Comparison of ENCODE assay signal across 9 cellular contexts in genomic region chr11:35165416-35166368, GRCh38. TPM values are rescaled to one million over a fixed set of nuclear protein-coding genes. Genes with fewer than 3 reads are reported as not detected.
A peak's percentile ranks its signal among the peaks of the same experiment; 100 is the strongest.
DNase-seq lines count a peak whose midpoint lies in the region; ATAC-seq and TF ChIP-seq lines count a peak whose summit lies in the region.
"Had no signal": no experiment of that assay in that cellular context is flagged by ENCODE, and none has a peak within 500 bp of the region (broad histone marks: within the 10 kb centered on the region; RNA-seq: fewer than 3 reads in every experiment).

No MANE protein-coding gene starts in this region.

- no peaks in the 10 kb centered on the region for H3K9me3 ChIP-seq in colonic mucosa
- H3K9me3 ChIP-seq in psoas muscle = no peaks in the 10 kb centered on the region

- H3K27ac ChIP-seq in colonic mucosa (peak overlapping the region; percentile 65), psoas muscle (peak overlapping the region; percentile 50)

- H3K4me1 ChIP-seq in colonic mucosa (peaks cover 7% of the 10 kb centered on the region), psoas muscle (peaks cover 15% of the 10 kb centered on the region)

- H3K9ac ChIP-seq in colonic mucosa (ENCODE audit: low read depth in 2 of 2, low read length in 2 of 2) = peak overlapping the region in 1 of 2 donors; percentile 13
- H3K9ac ChIP-seq: parathyroid adenoma had no signal

- intact Hi-C loops in colonic mucosa (cut with DNase I) (no loop called here), psoas muscle (cut with DNase I) (no loop called here)

- peak; percentile 91 for DNase-seq in AG10803 (ENCODE audit: low read depth)
- DNase-seq in activated CD4-positive, CD25-positive, alpha-beta regulatory T cell treated with anti-CD3 and anti-CD28 coated beads, Interleukin-2, amount 50 U/mL, for 16 hours (ENCODE audit: low read depth, low spot score) = peak; percentile 85
- peak; percentile 56 for DNase-seq in colonic mucosa
- no peak for DNase-seq in psoas muscle
- DNase-seq in NCI-H510A treated with DMSO at 0.1 percent for 48 hours (lab: John Stamatoyannopoulos, UW) = no peak
- no peak for DNase-seq in epidermal melanocyte (ENCODE audit: insufficient read length, low spot score)

- no peaks in the 10 kb centered on the region for H3K36me3 ChIP-seq in colonic mucosa
- no peaks in the 10 kb centered on the region for H3K36me3 ChIP-seq in psoas muscle (ENCODE audit: insufficient read depth in 1 of 2, low read depth in 1 of 2)

- WGBS in psoas muscle, 3 donors = 67 to 72% (median 67%) methylated on average over 8 of the region's 8 CpGs

- TF ChIP-seq CTCF in AG10803 (conservative IDR thresholded peaks at IDR 0.05; ENCODE audit: low read length) = no peak
- TF ChIP-seq CTCF in colonic mucosa (IDR thresholded peaks at IDR 0.05) = no peak
- no peak for TF ChIP-seq CTCF in psoas muscle (IDR thresholded peaks at IDR 0.05)

- peak; percentile 80 for ATAC-seq in GM19397 (IDR thresholded peaks at IDR 0.05; ENCODE audit: unreplicated experiment)
- ATAC-seq in HG03521 (IDR thresholded peaks at IDR 0.05; ENCODE audit: unreplicated experiment) = peak; percentile 83
- ATAC-seq in psoas muscle = peak in 2 of 4 donors; percentile 38 to 44

- H3K4me3 ChIP-seq in AG10803 (ENCODE audit: low read length) (no peak overlapping the region), colonic mucosa (no peak overlapping the region), psoas muscle (no peak overlapping the region)

- H3K27me3 ChIP-seq in colonic mucosa = no peaks in the 10 kb centered on the region
- no peaks in the 10 kb centered on the region for H3K27me3 ChIP-seq in psoas muscle (ENCODE audit: insufficient read depth in 3 of 3, low read length in 2 of 3)

RNA-seq across cellular contexts. Expression of gene CD44, which starts 26.7 kb away (rescaled TPM):
- total RNA-seq in colonic mucosa (100 to 1,000 TPM; 152 to 171 TPM), psoas muscle (10 to 100 TPM; 23.2 to 35.4 (median 25.5) TPM)
- 1 to 10 TPM; 3.4 to 9.9 (median 9.8) TPM for polyA plus RNA-seq in psoas muscle

Comparison
In these comparisons a context has a peak if more than half of its experiments do, and no peak if none do; other contexts are left out.
1. DNase-seq: peak in AG10803 (single experiment), activated CD4-positive, CD25-positive, alpha-beta regulatory T cell treated with anti-CD3 and anti-CD28 coated beads, Interleukin-2, amount 50 U/mL, for 16 hours (single experiment) and colonic mucosa (single experiment); none in psoas muscle (0 of 2), NCI-H510A treated with DMSO at 0.1 percent for 48 hours (single experiment) and epidermal melanocyte (single experiment).
2. RNA of gene CD44, which starts 26.7 kb away (total RNA-seq): 152 to 171 TPM in colonic mucosa; 23.2 to 35.4 TPM in psoas muscle; every median in the first group is over 4 times any median in the second.